In genomic region chr3:41601404-41601987, GRCh38 we compare ENCODE assay signal across 14 cellular contexts.
DNase-seq lines count a peak whose midpoint lies in the region; ATAC-seq lines count a peak whose summit lies in the region.
"Had no signal": no experiment of that assay in that cellular context is flagged by ENCODE, and none has a peak within 500 bp of the region (broad histone marks: within the 10 kb centered on the region; RNA-seq: fewer than 3 reads in every experiment).

No MANE protein-coding gene starts in this region.

- no peaks in the 10 kb centered on the region for H3K27me3 Mint-ChIP-seq in stimulated activated naive CD8-positive, alpha-beta T cell treated with anti-CD3 and anti-CD28 coated beads, Interleukin-15, amount 100 ng/mL, for 72 hours
- no peaks in the 10 kb centered on the region for H3K27me3 Mint-ChIP-seq in activated T-helper 17 cell treated with anti-CD3 and anti-CD28 coated beads, Interleukin-2, amount 50 U/mL, for 72 hours
- no peaks in the 10 kb centered on the region for H3K27me3 Mint-ChIP-seq in central memory CD8-positive, alpha-beta T cell
- H3K27me3 Mint-ChIP-seq: B cell; CD4-positive, alpha-beta T cell had no signal

- H3K36me3 Mint-ChIP-seq in activated T-helper 17 cell treated with anti-CD3 and anti-CD28 coated beads, Interleukin-2, amount 50 U/mL, for 72 hours (ENCODE audit: low read depth) = no peaks in the 10 kb centered on the region
- no peaks in the 10 kb centered on the region for H3K36me3 Mint-ChIP-seq in central memory CD8-positive, alpha-beta T cell (ENCODE audit: insufficient read depth)

- H3K27ac Mint-ChIP-seq in stimulated activated naive CD8-positive, alpha-beta T cell treated with anti-CD3 and anti-CD28 coated beads, Interleukin-15, amount 100 ng/mL, for 72 hours = no peak overlapping the region
- H3K27ac Mint-ChIP-seq in activated T-helper 17 cell treated with anti-CD3 and anti-CD28 coated beads, Interleukin-2, amount 50 U/mL, for 72 hours = no peak overlapping the region
- no peak overlapping the region for H3K27ac Mint-ChIP-seq in central memory CD8-positive, alpha-beta T cell (ENCODE audit: low read depth)
- H3K27ac Mint-ChIP-seq: B cell; CD4-positive, alpha-beta T cell; H9 had no signal

- no peak for DNase-seq in stimulated activated naive CD8-positive, alpha-beta T cell treated with anti-CD3 and anti-CD28 coated beads, Interleukin-15, amount 100 ng/mL, for 72 hours
- no peak for DNase-seq in stimulated activated naive CD8-positive, alpha-beta T cell treated with anti-CD3 and anti-CD28 coated beads, Interleukin-15, Interleukin-2, amounts not matched to agents 100 U/mL and 50 U/mL, for 24 hours
- DNase-seq in central memory CD8-positive, alpha-beta T cell (ENCODE audit: low spot score in 2 of 2) = no peak
- DNase-seq in NCI-H1417 treated with DMSO at 0.1 percent for 48 hours (lab: John Stamatoyannopoulos, UW) = no peak
- DNase-seq in COLO829 (ENCODE audit: low spot score) = no peak
- DNase-seq: C1 segment of cervical spinal cord; CD4-positive, alpha-beta T cell; DMS79; EL; GOT3; H9 had no signal

- peaks cover 10% of the 10 kb centered on the region for H3K4me1 Mint-ChIP-seq in stimulated activated naive CD8-positive, alpha-beta T cell treated with anti-CD3 and anti-CD28 coated beads, Interleukin-15, amount 100 ng/mL, for 72 hours
- no peaks in the 10 kb centered on the region for H3K4me1 Mint-ChIP-seq in activated T-helper 17 cell treated with anti-CD3 and anti-CD28 coated beads, Interleukin-2, amount 50 U/mL, for 72 hours
- no peaks in the 10 kb centered on the region for H3K4me1 Mint-ChIP-seq in central memory CD8-positive, alpha-beta T cell
- H3K4me1 Mint-ChIP-seq: H9 had no signal

- ATAC-seq in stimulated activated naive CD8-positive, alpha-beta T cell treated with anti-CD3 and anti-CD28 coated beads, Interleukin-15, amount 100 ng/mL, for 72 hours = peak; percentile 85
- no peak for ATAC-seq in stimulated activated naive CD8-positive, alpha-beta T cell treated with anti-CD3 and anti-CD28 coated beads, Interleukin-15, Interleukin-2, amounts not matched to agents 100 U/mL and 50 U/mL, for 24 hours
- peak; percentile 34 for ATAC-seq in activated T-helper 17 cell treated with anti-CD3 and anti-CD28 coated beads, Interleukin-2, amount 50 U/mL, for 72 hours (replicated peaks)
- ATAC-seq in central memory CD8-positive, alpha-beta T cell (replicated peaks; ENCODE audit: extremely low read depth, poor library complexity, severe bottlenecking) = peak; percentile 14
- ATAC-seq in GM21737 (IDR thresholded peaks at IDR 0.05; ENCODE audit: unreplicated experiment) = no peak

- no peak overlapping the region for H3K4me3 Mint-ChIP-seq in stimulated activated naive CD8-positive, alpha-beta T cell treated with anti-CD3 and anti-CD28 coated beads, Interleukin-15, amount 100 ng/mL, for 72 hours
- no peak overlapping the region for H3K4me3 Mint-ChIP-seq in activated T-helper 17 cell treated with anti-CD3 and anti-CD28 coated beads, Interleukin-2, amount 50 U/mL, for 72 hours
- no peak overlapping the region for H3K4me3 Mint-ChIP-seq in central memory CD8-positive, alpha-beta T cell
- H3K4me3 Mint-ChIP-seq: B cell; CD4-positive, alpha-beta T cell; H9 had no signal

- H3K9me3 Mint-ChIP-seq in stimulated activated naive CD8-positive, alpha-beta T cell treated with anti-CD3 and anti-CD28 coated beads, Interleukin-15, amount 100 ng/mL, for 72 hours = no peaks in the 10 kb centered on the region
- H3K9me3 Mint-ChIP-seq in activated T-helper 17 cell treated with anti-CD3 and anti-CD28 coated beads, Interleukin-2, amount 50 U/mL, for 72 hours = no peaks in the 10 kb centered on the region
- no peaks in the 10 kb centered on the region for H3K9me3 Mint-ChIP-seq in central memory CD8-positive, alpha-beta T cell
- H3K9me3 Mint-ChIP-seq: CD4-positive, alpha-beta T cell; H9 had no signal

Comparison
In these comparisons a context has a peak if more than half of its experiments do, and no peak if none do; other contexts are left out.
1. ATAC-seq: peak in stimulated activated naive CD8-positive, alpha-beta T cell treated with anti-CD3 and anti-CD28 coated beads, Interleukin-15, amount 100 ng/mL, for 72 hours (single experiment), activated T-helper 17 cell treated with anti-CD3 and anti-CD28 coated beads, Interleukin-2, amount 50 U/mL, for 72 hours (single experiment) and central memory CD8-positive, alpha-beta T cell (single experiment); none in stimulated activated naive CD8-positive, alpha-beta T cell treated with anti-CD3 and anti-CD28 coated beads, Interleukin-15, Interleukin-2, amounts not matched to agents 100 U/mL and 50 U/mL, for 24 hours (single experiment) and GM21737 (single experiment).